In genomic region chr7:151135525-151135845, GRCh38 we compare ENCODE assay signal across 26 cellular contexts. TPM values are rescaled to one million over a fixed set of nuclear protein-coding genes. Genes with fewer than 3 reads are reported as not detected.
"Had no signal": no experiment of that assay in that cellular context is flagged by ENCODE, and none has a peak within 500 bp of the region (broad histone marks: within the 10 kb centered on the region; RNA-seq: fewer than 3 reads in every experiment).

No MANE protein-coding gene starts in this region.

- FAIRE-seq: RCC 7860 had no signal

- H3K9me3 ChIP-seq: ascending aorta, SJSA1 had no signal

- H3K4me3 ChIP-seq: ascending aorta, SJSA1 had no signal

- H3K27ac ChIP-seq: ascending aorta, KMS-11, SJSA1 had no signal

- H3K4me1 Mint-ChIP-seq: activated naive CD8-positive, alpha-beta T cell treated with anti-CD3 and anti-CD28 coated beads, Interleukin-2, amount 50 U/mL, for 24 hours had no signal

- H3K27ac Mint-ChIP-seq: activated CD8-positive, alpha-beta T cell treated with anti-CD3 and anti-CD28 coated beads for 36 hours; activated naive CD8-positive, alpha-beta T cell treated with anti-CD3 and anti-CD28 coated beads, Interleukin-2, amount 50 U/mL, for 24 hours; T-helper 2 cell treated with Interferon-gamma antibody and Interleukin-4, amounts not matched to agents 5 μg/mL and 100 μg/mL, for 36 hours had no signal

- H3K4me2 ChIP-seq: KMS-11 had no signal

- H3K9ac ChIP-seq: KMS-11 had no signal

- H3K4me3 Mint-ChIP-seq: activated CD8-positive, alpha-beta T cell treated with anti-CD3 and anti-CD28 coated beads for 36 hours; activated naive CD8-positive, alpha-beta T cell treated with anti-CD3 and anti-CD28 coated beads, Interleukin-2, amount 50 U/mL, for 24 hours; brain; T-helper 2 cell treated with Interferon-gamma antibody and Interleukin-4, amounts not matched to agents 5 μg/mL and 100 μg/mL, for 36 hours had no signal

- H3K9me3 Mint-ChIP-seq: activated CD8-positive, alpha-beta T cell treated with anti-CD3 and anti-CD28 coated beads for 36 hours; activated naive CD4-positive, alpha-beta T cell treated with anti-CD3 and anti-CD28 coated beads, Interleukin-2, amount 50 U/mL, for 72 hours; activated naive CD8-positive, alpha-beta T cell treated with anti-CD3 and anti-CD28 coated beads, Interleukin-2, amount 50 U/mL, for 24 hours; T-helper 2 cell treated with Interferon-gamma antibody and Interleukin-4, amounts not matched to agents 5 μg/mL and 100 μg/mL, for 36 hours had no signal

- H3K27me3 ChIP-seq: ascending aorta, SJSA1 had no signal

- DNase-seq: activated CD4-positive, alpha-beta T cell treated with anti-CD3 and anti-CD28 coated beads for 4 hours; activated CD8-positive, alpha-beta memory T cell treated with anti-CD3 and anti-CD28 coated beads, Interleukin-2, amount 50 U/mL, for 4 hours; activated CD8-positive, alpha-beta T cell treated with anti-CD3 and anti-CD28 coated beads for 36 hours; activated naive CD4-positive, alpha-beta T cell treated with Interleukin-2 at 50 U/mL for 16 hours; activated naive CD8-positive, alpha-beta T cell treated with anti-CD3 and anti-CD28 coated beads, Interleukin-2, amount 50 U/mL, for 24 hours; amniotic stem cell; NCI-H1092; NCI-H1417; NCI-H1694 treated with DMSO at 0.1 percent for 48 hours; NCI-H2029 treated with DMSO at 0.1 percent for 48 hours; NCI-H345; NCI-H510A; NCI-H526 treated with DMSO at 0.1 percent for 48 hours; SHP77; SW 1271 had no signal

- H3K36me3 Mint-ChIP-seq: activated naive CD4-positive, alpha-beta T cell treated with anti-CD3 and anti-CD28 coated beads, Interleukin-2, amount 50 U/mL, for 72 hours had no signal

- H3K4me1 ChIP-seq: ascending aorta, SJSA1 had no signal

- H3K27me3 Mint-ChIP-seq: activated CD8-positive, alpha-beta T cell treated with anti-CD3 and anti-CD28 coated beads for 36 hours; activated naive CD8-positive, alpha-beta T cell treated with anti-CD3 and anti-CD28 coated beads, Interleukin-2, amount 50 U/mL, for 24 hours had no signal

- ATAC-seq: activated CD4-positive, CD25-positive, alpha-beta regulatory T cell treated with anti-CD3 and anti-CD28 coated beads, Interleukin-2, amount 50 U/mL, for 24 hours; activated CD8-positive, alpha-beta T cell treated with anti-CD3 and anti-CD28 coated beads for 36 hours; activated naive CD4-positive, alpha-beta T cell treated with anti-CD3 and anti-CD28 coated beads, Interleukin-2, amount 50 U/mL, for 72 hours; activated naive CD8-positive, alpha-beta T cell treated with anti-CD3 and anti-CD28 coated beads, Interleukin-2, amount 50 U/mL, for 24 hours; SK-N-SH treated with all-trans-retinoic acid at 6 μM for 48 hours had no signal

RNA-seq across cellular contexts. Expression of gene GBX1, which starts 32.0 kb away (rescaled TPM):
- total RNA-seq: activated CD8-positive, alpha-beta T cell treated with anti-CD3 and anti-CD28 coated beads for 36 hours; ascending aorta; MCF 10A; SJSA1; T-helper 1 cell treated with Interleukin-12 subunit alpha and Interleukin-12 subunit beta and Interleukin-4 antibody, amounts not matched to agents 30 ng/mL and 1 ng/mL, for 36 hours had no signal

RNA-seq across cellular contexts. Expression of gene ASB10, which starts 51.6 kb away (rescaled TPM):
- total RNA-seq: activated CD8-positive, alpha-beta T cell treated with anti-CD3 and anti-CD28 coated beads for 36 hours; activated naive CD4-positive, alpha-beta T cell treated with anti-CD3 and anti-CD28 coated beads, Interleukin-2, amount 50 U/mL, for 72 hours; ascending aorta; MCF 10A; SJSA1; T-helper 1 cell treated with Interleukin-12 subunit alpha and Interleukin-12 subunit beta and Interleukin-4 antibody, amounts not matched to agents 30 ng/mL and 1 ng/mL, for 36 hours had no signal
